In genomic region chr17:17051791-17052461, GRCh38 we compare ENCODE assay signal across 12 cellular contexts. TPM values are rescaled to one million over a fixed set of nuclear protein-coding genes. Genes with fewer than 3 reads are reported as not detected.
A peak's percentile ranks its signal among the peaks of the same experiment; 100 is the strongest.
DNase-seq lines count a peak whose midpoint lies in the region; ATAC-seq and TF ChIP-seq lines count a peak whose summit lies in the region.
"Had no signal": no experiment of that assay in that cellular context is flagged by ENCODE, and none has a peak within 500 bp of the region (broad histone marks: within the 10 kb centered on the region; RNA-seq: fewer than 3 reads in every experiment).

No MANE protein-coding gene starts in this region.

- TF ChIP-seq CTCF in liver (IDR thresholded peaks at IDR 0.05; ENCODE audit: low read depth, low read length, missing input control) (no peak), upper lobe of right lung (IDR thresholded peaks at IDR 0.05) (no peak)

- peak overlapping the region; percentile 6 for H3K9ac ChIP-seq in adipocyte (ENCODE audit: low read length)
- no peak overlapping the region for H3K9ac ChIP-seq in liver (ENCODE audit: low read depth in 1 of 2, low read length in 2 of 2)

- no peaks in the 10 kb centered on the region for H3K9me3 Mint-ChIP-seq in activated T-cell treated with anti-CD3 and anti-CD28 coated beads, Interleukin-2, amount 50 U/mL, for 24 hours
- H3K9me3 Mint-ChIP-seq: naive thymus-derived CD8-positive, alpha-beta T cell; T-helper 1 cell treated with Interleukin-12 subunit alpha and Interleukin-12 subunit beta and Interleukin-4 antibody, amounts not matched to agents 30 μg/mL and 1 μg/mL, for 36 hours had no signal

- no peak overlapping the region for H3K4me3 Mint-ChIP-seq in activated T-cell treated with anti-CD3 and anti-CD28 coated beads, Interleukin-2, amount 50 U/mL, for 24 hours
- H3K4me3 Mint-ChIP-seq: T-helper 1 cell treated with Interleukin-12 subunit alpha and Interleukin-12 subunit beta and Interleukin-4 antibody, amounts not matched to agents 30 μg/mL and 1 μg/mL, for 36 hours had no signal

- H3K4me1 ChIP-seq in adipocyte (ENCODE audit: control insufficient read depth, insufficient read depth, low read length) (peaks cover 47% of the 10 kb centered on the region), liver (ENCODE audit: control insufficient read depth in 4 of 4, insufficient read depth in 4 of 4, low read length in 3 of 4) (peaks cover 22 to 47% (median 34%) of the 10 kb centered on the region in 4 donors), upper lobe of right lung (peaks cover 91% of the 10 kb centered on the region)

- intact Hi-C loops in upper lobe of right lung (cut with DNase I): no loop called here

- H3K4me3 ChIP-seq in adipocyte (ENCODE audit: low read length) (no peak overlapping the region), liver (ENCODE audit: low read depth in 1 of 3, low read length in 3 of 3) (no peak overlapping the region), upper lobe of right lung (no peak overlapping the region)

- DNase-seq in activated T-cell treated with anti-CD3 and anti-CD28 coated beads, Interleukin-2, amount 50 U/mL, for 24 hours: no peak
- no peak for DNase-seq in activated T-cell treated with anti-CD3 and anti-CD28 coated beads, Interleukin-2, amount 50 U/mL, for 1 hour
- DNase-seq in adipocyte (ENCODE audit: low read depth) (no peak), upper lobe of right lung (peak; percentile 68)
- DNase-seq in stimulated activated CD4-positive, alpha-beta T cell treated with anti-CD3 and anti-CD28 coated beads, Interleukin-4, amount 100 ng/mL, for 1 hour: no peak
- DNase-seq: central memory CD4-positive, alpha-beta T cell had no signal

- H3K27me3 Mint-ChIP-seq in activated T-cell treated with anti-CD3 and anti-CD28 coated beads, Interleukin-2, amount 50 U/mL, for 24 hours: no peaks in the 10 kb centered on the region
- H3K27me3 Mint-ChIP-seq: naive thymus-derived CD8-positive, alpha-beta T cell had no signal

- ATAC-seq in upper lobe of right lung (peak; percentile 56), HG03025 (IDR thresholded peaks at IDR 0.05; ENCODE audit: low FRiP score, unreplicated experiment) (no peak), HG02759 (IDR thresholded peaks at IDR 0.05; ENCODE audit: unreplicated experiment) (no peak)

- H3K27me3 ChIP-seq in adipocyte (replicated peaks; ENCODE audit: control insufficient read depth, insufficient read depth, low read length) (no peaks in the 10 kb centered on the region), liver (ENCODE audit: control insufficient read depth in 4 of 4, insufficient read depth in 4 of 4, low read length in 3 of 4) (no peaks in the 10 kb centered on the region), upper lobe of right lung (no peaks in the 10 kb centered on the region)

- H3K27ac ChIP-seq in liver (ENCODE audit: low read depth in 1 of 2, low read length in 2 of 2) (peak overlapping the region; percentile 20 to 51), upper lobe of right lung (peak overlapping the region; percentile 55)
- H3K27ac ChIP-seq: C4-2B had no signal

- 26% methylated on average over 10 of the region's 10 CpGs for WGBS in liver

- peak in 1 of 2 donors; percentile 34 for TF ChIP-seq RAD21 in liver (IDR thresholded peaks at IDR 0.05)

- peak overlapping the region; percentile 37 for H3K27ac Mint-ChIP-seq in activated T-cell treated with anti-CD3 and anti-CD28 coated beads, Interleukin-2, amount 50 U/mL, for 24 hours
- H3K27ac Mint-ChIP-seq: T-helper 1 cell treated with Interleukin-12 subunit alpha and Interleukin-12 subunit beta and Interleukin-4 antibody, amounts not matched to agents 30 μg/mL and 1 μg/mL, for 36 hours had no signal

- peaks cover 7% of the 10 kb centered on the region for H3K36me3 Mint-ChIP-seq in activated T-cell treated with anti-CD3 and anti-CD28 coated beads, Interleukin-2, amount 50 U/mL, for 24 hours (ENCODE audit: low read depth)

- peaks cover 66% of the 10 kb centered on the region for H3K4me1 Mint-ChIP-seq in activated T-cell treated with anti-CD3 and anti-CD28 coated beads, Interleukin-2, amount 50 U/mL, for 24 hours (ENCODE audit: low read depth)

- H3K9me3 ChIP-seq in adipocyte (ENCODE audit: control insufficient read depth, low read length) (no peaks in the 10 kb centered on the region), liver (ENCODE audit: control insufficient read depth in 4 of 4, low read length in 3 of 4) (no peaks in the 10 kb centered on the region), upper lobe of right lung (no peaks in the 10 kb centered on the region)

- H3K36me3 ChIP-seq in adipocyte (ENCODE audit: control insufficient read depth, insufficient read depth, low read length, severe bottlenecking): peaks cover 6% of the 10 kb centered on the region
- no peaks in the 10 kb centered on the region for H3K36me3 ChIP-seq in liver (ENCODE audit: control insufficient read depth in 4 of 4, insufficient read depth in 3 of 4, low read depth in 1 of 4, low read length in 3 of 4)
- H3K36me3 ChIP-seq in upper lobe of right lung: no peaks in the 10 kb centered on the region

TF ChIP-seq in liver, 16 proteins besides CTCF, POLR2A, EP300 and RAD21:
- TF ChIP-seq NR2F2 (IDR thresholded peaks at IDR 0.05) (peak; percentile 57), YY1 (IDR thresholded peaks at IDR 0.05) (no peak), RXRA (IDR thresholded peaks at IDR 0.05) (peak; percentile 48 to 78), SP1 (IDR thresholded peaks at IDR 0.05) (peak; percentile 42), EGR1 (IDR thresholded peaks at IDR 0.05; ENCODE audit: low read depth in 2 of 2) (no peak), JUND (IDR thresholded peaks at IDR 0.05) (no peak), HNF4A (conservative IDR thresholded peaks at IDR 0.05) (peak; percentile 7 to 18), HNF4G (IDR thresholded peaks at IDR 0.05) (peak; percentile 5)
- TF ChIP-seq, protein P1, sequence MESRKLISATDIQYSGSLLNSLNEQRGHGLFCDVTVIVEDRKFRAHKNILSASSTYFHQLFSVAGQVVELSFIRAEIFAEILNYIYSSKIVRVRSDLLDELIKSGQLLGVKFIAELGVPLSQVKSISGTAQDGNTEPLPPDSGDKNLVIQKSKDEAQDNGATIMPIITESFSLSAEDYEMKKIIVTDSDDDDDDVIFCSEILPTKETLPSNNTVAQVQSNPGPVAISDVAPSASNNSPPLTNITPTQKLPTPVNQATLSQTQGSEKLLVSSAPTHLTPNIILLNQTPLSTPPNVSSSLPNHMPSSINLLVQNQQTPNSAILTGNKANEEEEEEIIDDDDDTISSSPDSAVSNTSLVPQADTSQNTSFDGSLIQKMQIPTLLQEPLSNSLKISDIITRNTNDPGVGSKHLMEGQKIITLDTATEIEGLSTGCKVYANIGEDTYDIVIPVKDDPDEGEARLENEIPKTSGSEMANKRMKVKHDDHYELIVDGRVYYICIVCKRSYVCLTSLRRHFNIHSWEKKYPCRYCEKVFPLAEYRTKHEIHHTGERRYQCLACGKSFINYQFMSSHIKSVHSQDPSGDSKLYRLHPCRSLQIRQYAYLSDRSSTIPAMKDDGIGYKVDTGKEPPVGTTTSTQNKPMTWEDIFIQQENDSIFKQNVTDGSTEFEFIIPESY (IDR thresholded peaks at IDR 0.05): no peak
TF ChIP-seq in liver: peak in this region for 5.

RNA-seq across cellular contexts. Expression of gene MPRIP, which starts 9.7 kb away (rescaled TPM):
- 10 to 100 TPM; 31.5 to 61.9 TPM for total RNA-seq in liver
- 10 to 100 TPM; 21.2 to 37.9 TPM for polyA plus RNA-seq in liver
- total RNA-seq in upper lobe of right lung: 333 TPM
